10 cellular contexts compared by ENCODE assay signal in genomic region chr1:236425031-236425663, GRCh38. TPM values are rescaled to one million over a fixed set of nuclear protein-coding genes. Genes with fewer than 3 reads are reported as not detected.
DNase-seq lines count a peak whose midpoint lies in the region; ATAC-seq lines count a peak whose summit lies in the region.
"Had no signal": no experiment of that assay in that cellular context is flagged by ENCODE, and none has a peak within 500 bp of the region (broad histone marks: within the 10 kb centered on the region; RNA-seq: fewer than 3 reads in every experiment).

No MANE protein-coding gene starts in this region.

- no peak overlapping the region for H3K27ac ChIP-seq in naive thymus-derived CD4-positive, alpha-beta T cell (ENCODE audit: low read depth, low read length)
- H3K27ac ChIP-seq: C4-2B had no signal

- H3K4me1 ChIP-seq in naive thymus-derived CD4-positive, alpha-beta T cell (ENCODE audit: control insufficient read depth in 2 of 2, insufficient read depth in 2 of 2, low read length in 2 of 2): no peaks in the 10 kb centered on the region

- peak; percentile 27 to 35 for DNase-seq in activated T-cell treated with anti-CD3 and anti-CD28 coated beads, Interleukin-2, amount 50 U/mL, for 48 hours
- no peak for DNase-seq in activated T-cell treated with anti-CD3 and anti-CD28 coated beads for 4 hours
- peak in 1 of 9 donors; percentile 32 for DNase-seq in naive thymus-derived CD4-positive, alpha-beta T cell
- no peak for DNase-seq in islet precursor cell
- no peak for DNase-seq in medulla oblongata (ENCODE audit: extremely low spot score)
- DNase-seq in NCI-H446 (lab: John Stamatoyannopoulos, UW): no peak
- DNase-seq: NCI-H2029 had no signal

- no peak overlapping the region for H3K4me3 Mint-ChIP-seq in naive thymus-derived CD4-positive, alpha-beta T cell

- H3K4me1 Mint-ChIP-seq in naive thymus-derived CD4-positive, alpha-beta T cell: peaks cover 0 to 20% (median 0%) of the 10 kb centered on the region in 7 donors

- no peaks in the 10 kb centered on the region for H3K27me3 ChIP-seq in naive thymus-derived CD4-positive, alpha-beta T cell (ENCODE audit: control insufficient read depth in 2 of 2, insufficient read depth in 2 of 2, low read length in 2 of 2)

- no peak overlapping the region for H3K4me3 ChIP-seq in naive thymus-derived CD4-positive, alpha-beta T cell (ENCODE audit: low read length)

- peaks cover 0 to 4% (median 0%) of the 10 kb centered on the region in 5 donors for H3K36me3 Mint-ChIP-seq in naive thymus-derived CD4-positive, alpha-beta T cell

- POLR2A ChIA-PET in naive thymus-derived CD4-positive, alpha-beta T cell (lab: Charles Lee): no interaction called here

- H3K36me3 ChIP-seq in naive thymus-derived CD4-positive, alpha-beta T cell (ENCODE audit: control insufficient read depth in 2 of 3, insufficient read depth in 3 of 3, low read length in 3 of 3): no peaks in the 10 kb centered on the region

- ATAC-seq in GM21619 (IDR thresholded peaks at IDR 0.05; ENCODE audit: unreplicated experiment) (peak; percentile 94), HG03558 (IDR thresholded peaks at IDR 0.05; ENCODE audit: extremely low read depth, unreplicated experiment) (peak; percentile 88)
- ATAC-seq in naive thymus-derived CD4-positive, alpha-beta T cell: peak; percentile 66

- peaks cover 0 to 3% (median 0%) of the 10 kb centered on the region in 5 donors for H3K27me3 Mint-ChIP-seq in naive thymus-derived CD4-positive, alpha-beta T cell

- peaks cover 0 to 6% (median 2%) of the 10 kb centered on the region in 11 donors for H3K9me3 Mint-ChIP-seq in naive thymus-derived CD4-positive, alpha-beta T cell

- CTCF ChIA-PET in naive thymus-derived CD4-positive, alpha-beta T cell (lab: Charles Lee): no interaction called here

- H3K27ac Mint-ChIP-seq in naive thymus-derived CD4-positive, alpha-beta T cell: peak overlapping the region in 1 of 9 donors; percentile 25

- intact Hi-C loops in naive thymus-derived CD4-positive, alpha-beta T cell (cut with micrococcal nuclease): loop anchor here in 1 of 2 donors (1.0 kb wide), 1 partner anchor 9 kb away; no protein-coding TSS in a partner anchor

- H3K9me3 ChIP-seq in naive thymus-derived CD4-positive, alpha-beta T cell (ENCODE audit: control insufficient read depth in 2 of 3, low read length in 3 of 3): no peaks in the 10 kb centered on the region

RNA-seq across cellular contexts. Expression of gene EDARADD, which starts 31.1 kb away (rescaled TPM):
- total RNA-seq in naive thymus-derived CD4-positive, alpha-beta T cell: 1 to 10 TPM in 2 of 5 experiments, under 1 TPM in 3; 0.38 to 6.6 (median 0.73) TPM
- polyA plus RNA-seq in naive thymus-derived CD4-positive, alpha-beta T cell: not detected

Comparison
In these comparisons a context has a peak if more than half of its experiments do, and no peak if none do; other contexts are left out.
1. DNase-seq: peak in activated T-cell treated with anti-CD3 and anti-CD28 coated beads, Interleukin-2, amount 50 U/mL, for 48 hours (2 of 2); none in activated T-cell treated with anti-CD3 and anti-CD28 coated beads for 4 hours (single experiment), islet precursor cell (single experiment), medulla oblongata (single experiment) and NCI-H446 (0 of 2).
2. Peak in every context shown above with its lines, with median percentiles within 50 percentile points of each other: ATAC-seq.